ENCODE assay signal across 8 cellular contexts in genomic region chr2:33599175-33599942, GRCh38. TPM values are rescaled to one million over a fixed set of nuclear protein-coding genes. Genes with fewer than 3 reads are reported as not detected.
DNase-seq lines count a peak whose midpoint lies in the region; ATAC-seq lines count a peak whose summit lies in the region.

Gene FAM98A (minus strand): TSS chr2:33599299. CDS start chr2:33599221, 78 bp downstream.

- DNase-seq in Caki2 (ENCODE audit: low read depth), result peak; percentile 98
- DNase-seq in HUDEP-2 (lab: John Stamatoyannopoulos, UW; ENCODE audit: unreplicated experiment in 76 of 76), result peak; percentile 30 to 99 (median 96)
- DNase-seq in NT2/D1 (ENCODE audit: low read depth, low spot score), result peak; percentile 94
- DNase-seq in activated CD8-positive, alpha-beta memory T cell treated with anti-CD3 and anti-CD28 coated beads, Interleukin-2, amount 10 ng/mL, durations not matched to agents 7 days and 5 days, result peak; percentile 99
- DNase-seq in mesenchymal stem cell, result peak; percentile 99
- DNase-seq in stimulated activated CD8-positive, alpha-beta memory T cell treated with anti-CD3 and anti-CD28 coated beads, Interleukin-12 subunit alpha, Interleukin-12 subunit beta, amount 100 ng/mL, for 4 hours (ENCODE audit: low read depth), result peak; percentile 98

- peak within 1 kb of the TSS; percentile 95 for H3K4me3 ChIP-seq in NT2/D1 (ENCODE audit: insufficient read length, low read depth)
- H3K4me3 ChIP-seq in endocrine pancreas (ENCODE audit: control insufficient read depth, insufficient read depth, low read length), result peak within 1 kb of the TSS; percentile 90
- H3K4me3 ChIP-seq in mesenchymal stem cell (ENCODE audit: insufficient read depth in 1 of 2, low read depth in 1 of 2, low read length in 2 of 2), result peak within 1 kb of the TSS; percentile 87 to 89

- peak within 1 kb of the TSS; percentile 79 for H2AFZ ChIP-seq in mesenchymal stem cell (ENCODE audit: low read depth, low read length)

- no peak within 1 kb of the TSS for H2BK15ac ChIP-seq in mesenchymal stem cell (ENCODE audit: low read depth, poor library complexity, severe bottlenecking)

- H3K4me1 ChIP-seq in NT2/D1 (ENCODE audit: insufficient read depth, insufficient read length) (no peaks in the 10 kb centered on the region), endocrine pancreas (ENCODE audit: control insufficient read depth, insufficient read depth, low read length) (peaks cover 21% of the 10 kb centered on the region), mesenchymal stem cell (ENCODE audit: control insufficient read depth, insufficient read depth, low read depth, low read length) (peaks cover 1% of the 10 kb centered on the region)

- H3K9ac ChIP-seq in NT2/D1 (ENCODE audit: insufficient read length, low read depth), result peak within 1 kb of the TSS; percentile 88
- peak within 1 kb of the TSS; percentile 65 for H3K9ac ChIP-seq in endocrine pancreas (ENCODE audit: control insufficient read depth, insufficient read depth, low read length)
- peak within 1 kb of the TSS; percentile 96 for H3K9ac ChIP-seq in mesenchymal stem cell (ENCODE audit: low read length)

- H3K23ac ChIP-seq in mesenchymal stem cell (ENCODE audit: low read length in 2 of 2), result peak within 1 kb of the TSS in 1 of 2 experiments; percentile 75

- H3K14ac ChIP-seq in mesenchymal stem cell (ENCODE audit: low read length in 2 of 2), result peak within 1 kb of the TSS in 1 of 2 experiments; percentile 98

- under 1% methylated on average over 54 of the region's 56 CpGs for WGBS in mesenchymal stem cell

- H3K36me3 ChIP-seq in NT2/D1 (ENCODE audit: insufficient read depth, insufficient read length, low read length) (peaks cover 10% of the 10 kb centered on the region), endocrine pancreas (ENCODE audit: control insufficient read depth, insufficient read depth, low read length) (peaks cover 3% of the 10 kb centered on the region), mesenchymal stem cell (ENCODE audit: control insufficient read depth in 1 of 2, insufficient read depth in 2 of 2, low read depth in 1 of 2, low read length in 2 of 2) (peaks cover 0 to 9% of the 10 kb centered on the region in 2 experiments)

- H3K9me3 ChIP-seq in NT2/D1 (ENCODE audit: insufficient read depth, low read length) (no peaks in the 10 kb centered on the region), endocrine pancreas (ENCODE audit: control insufficient read depth, low read length) (no peaks in the 10 kb centered on the region), mesenchymal stem cell (ENCODE audit: control insufficient read depth, low read length) (no peaks in the 10 kb centered on the region)

- H2BK5ac ChIP-seq in mesenchymal stem cell (ENCODE audit: low read depth, low read length, poor library complexity, severe bottlenecking), result peak within 1 kb of the TSS; percentile 90

- ATAC-seq in GM21381 (IDR thresholded peaks at IDR 0.05; ENCODE audit: unreplicated experiment), result peak; percentile 88
- ATAC-seq in activated CD8-positive, alpha-beta memory T cell treated with anti-CD3 and anti-CD28 coated beads, Interleukin-2, amount 10 ng/mL, durations not matched to agents 7 days and 5 days, result peak; percentile 92

- peak within 1 kb of the TSS; percentile 96 for H4K91ac ChIP-seq in mesenchymal stem cell (ENCODE audit: low read length)

- peaks cover 26% of the 10 kb centered on the region for H3K4me1 Mint-ChIP-seq in activated CD8-positive, alpha-beta memory T cell treated with anti-CD3 and anti-CD28 coated beads, Interleukin-2, amount 10 ng/mL, durations not matched to agents 7 days and 5 days

- peaks cover 9% of the 10 kb centered on the region for H3K36me3 Mint-ChIP-seq in activated CD8-positive, alpha-beta memory T cell treated with anti-CD3 and anti-CD28 coated beads, Interleukin-2, amount 10 ng/mL, durations not matched to agents 7 days and 5 days

- H2BK120ac ChIP-seq in mesenchymal stem cell (ENCODE audit: low read depth, low read length), result peak within 1 kb of the TSS; percentile 27

- peaks cover 2% of the 10 kb centered on the region for H3K79me1 ChIP-seq in mesenchymal stem cell (replicated peaks; ENCODE audit: low read length, poor library complexity, severe bottlenecking)

- H3K4me2 ChIP-seq in mesenchymal stem cell (ENCODE audit: low read length, poor library complexity, severe bottlenecking), result peak within 1 kb of the TSS; percentile 83

- H3K27ac ChIP-seq in mesenchymal stem cell (ENCODE audit: low read length, poor library complexity, severe bottlenecking), result peak within 1 kb of the TSS; percentile 93

- no peaks in the 10 kb centered on the region for H3K27me3 Mint-ChIP-seq in activated CD8-positive, alpha-beta memory T cell treated with anti-CD3 and anti-CD28 coated beads, Interleukin-2, amount 10 ng/mL, durations not matched to agents 7 days and 5 days

- peak within 1 kb of the TSS; percentile 82 to 98 for H3K18ac ChIP-seq in mesenchymal stem cell (ENCODE audit: low read depth in 1 of 2, low read length in 2 of 2)

- H3K9me3 Mint-ChIP-seq in activated CD8-positive, alpha-beta memory T cell treated with anti-CD3 and anti-CD28 coated beads, Interleukin-2, amount 10 ng/mL, durations not matched to agents 7 days and 5 days (ENCODE audit: low read depth), result no peaks in the 10 kb centered on the region

- in situ Hi-C loops in Caki2 (cut with HindIII; ENCODE audit: low pct_unique_long_range_greater_than_20kb, low sequenced_read_pairs), result no loop called here

- peak within 1 kb of the TSS; percentile 86 for H3K4me3 Mint-ChIP-seq in activated CD8-positive, alpha-beta memory T cell treated with anti-CD3 and anti-CD28 coated beads, Interleukin-2, amount 10 ng/mL, durations not matched to agents 7 days and 5 days

- CTCF ChIA-PET in activated CD8-positive, alpha-beta memory T cell treated with anti-CD3 and anti-CD28 coated beads, Interleukin-2, amount 10 ng/mL, durations not matched to agents 7 days and 5 days (lab: Charles Lee), result interaction anchor here (0.7 to 2.5 kb wide), 8 partner anchors 11 to 280 kb away, joined by 3 to 20 read pairs (median 3); partner anchors contain the start of gene RASGRP3

- H3K27ac Mint-ChIP-seq in activated CD8-positive, alpha-beta memory T cell treated with anti-CD3 and anti-CD28 coated beads, Interleukin-2, amount 10 ng/mL, durations not matched to agents 7 days and 5 days, result peak within 1 kb of the TSS; percentile 85

- H2AK5ac ChIP-seq in mesenchymal stem cell (ENCODE audit: low read length, severe bottlenecking), result peak within 1 kb of the TSS; percentile 68

- peak within 1 kb of the TSS; percentile 93 for H4K8ac ChIP-seq in mesenchymal stem cell (ENCODE audit: low read length)

- H3K27me3 ChIP-seq in NT2/D1 (ENCODE audit: insufficient read depth, insufficient read length) (no peaks in the 10 kb centered on the region), endocrine pancreas (ENCODE audit: control insufficient read depth, insufficient read depth, low read length) (no peaks in the 10 kb centered on the region), mesenchymal stem cell (ENCODE audit: control insufficient read depth in 1 of 2, insufficient read depth in 1 of 2, low read length in 2 of 2) (no peaks in the 10 kb centered on the region)

- peak within 1 kb of the TSS; percentile 73 to 94 for H3K4ac ChIP-seq in mesenchymal stem cell (ENCODE audit: low read depth in 1 of 2, low read length in 2 of 2)

- peak within 1 kb of the TSS in 1 of 2 experiments; percentile 74 for H2BK12ac ChIP-seq in mesenchymal stem cell (ENCODE audit: low read length in 2 of 2)

RNA-seq across cellular contexts. Expression of gene FAM98A, which starts in this region (rescaled TPM):
- total RNA-seq in Caki2 (2014; rRNA removed; shearing (Covaris generic); ENCODE audit: low replicate concordance), result 4.0 and 6.5 TPM in 2 replicates
- total RNA-seq in activated CD8-positive, alpha-beta memory T cell treated with anti-CD3 and anti-CD28 coated beads, Interleukin-2, amount 10 ng/mL, durations not matched to agents 7 days and 5 days, result 10 to 100 TPM; 36.1 to 51.7 TPM
- polyA plus RNA-seq in mesenchymal stem cell (2013, experiment 1 of 2), result 93.5 TPM
- polyA plus RNA-seq in mesenchymal stem cell (2013, experiment 2 of 2), result 94.2 TPM

Comparison
In these comparisons a context has a peak if more than half of its experiments do, and no peak if none do; other contexts are left out.
1. Peak in every context shown above with its lines: DNase-seq, ATAC-seq, H3K4me3 ChIP-seq and H3K27ac ChIP-seq.